In genomic region chr6:78598966-78599365, GRCh38 we compare ENCODE assay signal across 13 cellular contexts.
DNase-seq lines count a peak whose midpoint lies in the region; ATAC-seq and TF ChIP-seq lines count a peak whose summit lies in the region.
"Had no signal": no experiment of that assay in that cellular context is flagged by ENCODE, and none has a peak within 500 bp of the region (broad histone marks: within the 10 kb centered on the region; RNA-seq: fewer than 3 reads in every experiment).

No MANE protein-coding gene starts in this region.

- H3K27ac ChIP-seq in breast epithelium, result no peak overlapping the region

- POLR2A ChIA-PET in MCF 10A (lab: Yijun Ruan, JAX), result interaction anchor here (1.2 kb wide), 1 partner anchor 212 kb away, joined by 5 read pairs; no protein-coding TSS in a partner anchor

- DNase-seq in MCF 10A (ENCODE audit: unreplicated experiment), result peak; percentile 98
- no peak for DNase-seq in breast epithelium (ENCODE audit: low spot score in 2 of 2)
- peak; percentile 41 for DNase-seq in T1000 (lab: John Stamatoyannopoulos, UW)
- peak; percentile 96 to 97 for DNase-seq in foreskin fibroblast
- peak; percentile 47 for DNase-seq in stromal cell of bone marrow (ENCODE audit: low read depth)
- DNase-seq in middle frontal gyrus (ENCODE audit: extremely low spot score, low spot score), result no peak
- DNase-seq: 8988T; NCI-H2227 treated with DMSO at 0.1 percent for 48 hours; nephron progenitor cell; SIG-M5; stimulated activated CD4-positive, alpha-beta T cell treated with anti-CD3 and anti-CD28 coated beads, Interleukin-2, amount 100 ng/mL, for 48 hours had no signal

- H3K27ac Mint-ChIP-seq in MCF 10A (ENCODE audit: low read depth, unreplicated experiment), result peak overlapping the region; percentile 86
- H3K27ac Mint-ChIP-seq: nephron progenitor cell had no signal

- BruUV-seq in MCF 10A (replicated peaks; lab: Mats Ljungman, UMichigan), result no TSS peak

- CTCF ChIA-PET in MCF 10A (lab: Yijun Ruan, JAX), result interaction anchor here (2.2 to 3.6 kb wide), 2 partner anchors 8 to 12 kb away, joined by 7 to 15 read pairs; no protein-coding TSS in a partner anchor

- no peaks in the 10 kb centered on the region for H3K27me3 Mint-ChIP-seq in MCF 10A (ENCODE audit: insufficient read depth, unreplicated experiment)

- H3K27me3 ChIP-seq in breast epithelium, result no peaks in the 10 kb centered on the region

- no peaks in the 10 kb centered on the region for H3K4me1 ChIP-seq in breast epithelium

- peaks cover 8% of the 10 kb centered on the region for H3K9me3 Mint-ChIP-seq in MCF 10A (ENCODE audit: unreplicated experiment)
- H3K9me3 Mint-ChIP-seq: nephron progenitor cell had no signal

- H3K36me3 ChIP-seq in breast epithelium, result no peaks in the 10 kb centered on the region

- no peaks in the 10 kb centered on the region for H3K9me3 ChIP-seq in breast epithelium

- peaks cover 28% of the 10 kb centered on the region for H3K4me1 Mint-ChIP-seq in MCF 10A (ENCODE audit: insufficient read depth, unreplicated experiment)
- H3K4me1 Mint-ChIP-seq: nephron progenitor cell had no signal

- ATAC-seq in GM18868 (IDR thresholded peaks at IDR 0.05; ENCODE audit: unreplicated experiment), result no peak
- ATAC-seq in activated CD4-positive, CD25-positive, alpha-beta regulatory T cell treated with anti-CD3 and anti-CD28 coated beads, Interleukin-2, amount 50 U/mL, for 24 hours, result no peak

- H3K36me3 Mint-ChIP-seq in MCF 10A (ENCODE audit: insufficient read depth, unreplicated experiment), result no peaks in the 10 kb centered on the region

- no peak overlapping the region for H3K4me3 ChIP-seq in breast epithelium
- no peak overlapping the region for H3K4me3 ChIP-seq in foreskin fibroblast (ENCODE audit: low read depth in 1 of 2, low read length in 2 of 2)

- TF ChIP-seq CTCF in MCF 10A (IDR thresholded peaks at IDR 0.05; ENCODE audit: unreplicated experiment), result no peak
- TF ChIP-seq CTCF in breast epithelium (IDR thresholded peaks at IDR 0.05), result no peak
- TF ChIP-seq CTCF in foreskin fibroblast (IDR thresholded peaks at IDR 0.05; ENCODE audit: low read depth, low read length), result no peak

- intact Hi-C loops in MCF 10A (cut with micrococcal nuclease), result no loop called here
- intact Hi-C loops in breast epithelium (cut with DNase I; ENCODE audit: low total_unique reads), result no loop called here

- H3K4me3 Mint-ChIP-seq in MCF 10A (ENCODE audit: unreplicated experiment), result no peak overlapping the region
- H3K4me3 Mint-ChIP-seq: nephron progenitor cell had no signal

- TF ChIP-seq POLR2A in breast epithelium (IDR thresholded peaks at IDR 0.05), result no peak

Comparison
In these comparisons a context has a peak if more than half of its experiments do, and no peak if none do; other contexts are left out.
1. DNase-seq: peak in MCF 10A (single experiment), T1000 (single experiment), foreskin fibroblast (2 of 2) and stromal cell of bone marrow (single experiment); none in breast epithelium (0 of 2) and middle frontal gyrus (single experiment).